Comparison of ENCODE assay signal across 21 cellular contexts in the genomic region with DNA sequence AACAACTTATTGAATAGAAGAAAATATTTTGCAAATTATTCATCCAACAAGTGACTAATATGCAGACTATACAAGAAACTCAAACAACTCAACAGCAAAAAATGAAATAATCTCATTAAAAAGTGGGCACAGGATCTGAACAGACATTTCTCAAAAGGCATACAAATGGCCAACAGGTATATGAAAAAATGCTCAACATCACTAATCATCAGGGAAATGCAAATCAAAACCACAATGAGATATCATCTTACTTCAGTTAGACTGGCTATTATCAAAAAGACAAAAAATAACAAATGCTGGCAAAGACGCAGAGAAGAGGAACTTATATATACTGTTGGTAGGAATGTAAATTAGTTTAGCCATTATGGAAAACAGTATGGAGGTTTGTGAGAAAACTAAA. TPM values are rescaled to one million over a fixed set of nuclear protein-coding genes. Genes with fewer than 3 reads are reported as not detected.
DNase-seq lines count a peak whose midpoint lies in the region; ATAC-seq, FAIRE-seq and TF ChIP-seq lines count a peak whose summit lies in the region.
"Had no signal": no experiment of that assay in that cellular context is flagged by ENCODE, and none has a peak within 500 bp of the region (broad histone marks: within the 10 kb centered on the region; RNA-seq: fewer than 3 reads in every experiment).

No MANE protein-coding gene starts in this region.

- peaks cover 7 to 12% of the 10 kb centered on the region in 2 donors for H3K36me3 Mint-ChIP-seq in activated T-cell treated with anti-CD3 and anti-CD28 coated beads, Interleukin-2, amount 50 U/mL, for 72 hours (ENCODE audit: insufficient read depth in 2 of 2)
- peaks cover 7% of the 10 kb centered on the region for H3K36me3 Mint-ChIP-seq in endothelial cell (ENCODE audit: low read depth, unreplicated experiment)
- H3K36me3 Mint-ChIP-seq in progenitor cell of endocrine pancreas (ENCODE audit: insufficient read depth) = peaks cover 9% of the 10 kb centered on the region

- no peak for TF ChIP-seq CTCF in endothelial cell (IDR thresholded peaks at IDR 0.05; ENCODE audit: unreplicated experiment)
- no peak for TF ChIP-seq CTCF in progenitor cell of endocrine pancreas (IDR thresholded peaks at IDR 0.05; ENCODE audit: unreplicated experiment)

- peaks cover 41% of the 10 kb centered on the region for H3K4me1 Mint-ChIP-seq in activated T-cell treated with anti-CD3 and anti-CD28 coated beads, Interleukin-2, amount 50 U/mL, for 72 hours (ENCODE audit: low read depth)
- H3K4me1 Mint-ChIP-seq in endothelial cell (ENCODE audit: unreplicated experiment) = peaks cover 21% of the 10 kb centered on the region
- H3K4me1 Mint-ChIP-seq in progenitor cell of endocrine pancreas (ENCODE audit: low read depth) = peaks cover 37% of the 10 kb centered on the region

- peaks cover 0 to 6% of the 10 kb centered on the region in 2 donors for H3K9me3 Mint-ChIP-seq in activated T-cell treated with anti-CD3 and anti-CD28 coated beads, Interleukin-2, amount 50 U/mL, for 72 hours
- H3K9me3 Mint-ChIP-seq in endothelial cell (ENCODE audit: unreplicated experiment) (no peaks in the 10 kb centered on the region), progenitor cell of endocrine pancreas (ENCODE audit: low read depth) (peaks cover 13% of the 10 kb centered on the region)
- H3K9me3 Mint-ChIP-seq: CD8-positive, alpha-beta memory T cell had no signal

- no peak for ATAC-seq in activated T-cell treated with anti-CD3 and anti-CD28 coated beads, Interleukin-2, amount 50 U/mL, for 72 hours (replicated peaks in 1 of 2)
- ATAC-seq in HG02870 (IDR thresholded peaks at IDR 0.05; ENCODE audit: unreplicated experiment) = no peak
- ATAC-seq: left ventricle myocardium superior had no signal

- POLR2A ChIA-PET in HEK293T (lab: Yijun Ruan, JAX) = no interaction called here

- TF ChIP-seq POLR2A in GM12891 (IDR thresholded peaks at IDR 0.05; ENCODE audit: low read depth, low read length) = no peak

- H3K27me3 Mint-ChIP-seq in activated T-cell treated with anti-CD3 and anti-CD28 coated beads, Interleukin-2, amount 50 U/mL, for 72 hours (ENCODE audit: low read depth) = peaks cover 8% of the 10 kb centered on the region
- H3K27me3 Mint-ChIP-seq in endothelial cell (ENCODE audit: unreplicated experiment) (peaks cover 6% of the 10 kb centered on the region), progenitor cell of endocrine pancreas (no peaks in the 10 kb centered on the region)
- H3K27me3 Mint-ChIP-seq: activated CD4-positive, alpha-beta memory T cell treated with anti-CD3 and anti-CD28 coated beads for 36 hours; CD8-positive, alpha-beta memory T cell had no signal

- FAIRE-seq in GM12891 (lab: Jason Lieb, UNC) = no peak

- H3K27ac Mint-ChIP-seq in activated T-cell treated with anti-CD3 and anti-CD28 coated beads, Interleukin-2, amount 50 U/mL, for 72 hours = peak overlapping the region; percentile 95
- H3K27ac Mint-ChIP-seq in endothelial cell (ENCODE audit: unreplicated experiment) (peak overlapping the region; percentile 88), progenitor cell of endocrine pancreas (peak overlapping the region; percentile 99)
- H3K27ac Mint-ChIP-seq: activated CD4-positive, alpha-beta memory T cell treated with anti-CD3 and anti-CD28 coated beads for 36 hours had no signal

- H3K4me3 Mint-ChIP-seq in activated T-cell treated with anti-CD3 and anti-CD28 coated beads, Interleukin-2, amount 50 U/mL, for 72 hours = no peak overlapping the region
- H3K4me3 Mint-ChIP-seq in endothelial cell (ENCODE audit: unreplicated experiment) = no peak overlapping the region
- peak overlapping the region; percentile 87 for H3K4me3 Mint-ChIP-seq in progenitor cell of endocrine pancreas (ENCODE audit: low read depth)

- CTCF ChIA-PET in HEK293T (lab: Yijun Ruan, JAX) = no interaction called here

- DNase-seq in activated T-cell treated with anti-CD3 and anti-CD28 coated beads, Interleukin-2, amount 50 U/mL, for 72 hours = no peak
- DNase-seq in activated T-cell treated with anti-CD3 and anti-CD28 coated beads, Interleukin-2, amount 50 U/mL, for 48 hours = no peak
- peak; percentile 87 to 90 for DNase-seq in NCI-H526 (lab: John Stamatoyannopoulos, UW)
- DNase-seq in endothelial cell (ENCODE audit: low spot score) = no peak
- DNase-seq in progenitor cell of endocrine pancreas (ENCODE audit: low spot score, unreplicated experiment) = no peak
- DNase-seq in GM12891 (ENCODE audit: insufficient read length, low spot score) = no peak
- DNase-seq in HEK293T (ENCODE audit: extremely low spot score) = no peak
- DNase-seq: activated CD4-positive, alpha-beta memory T cell treated with anti-CD3 and anti-CD28 coated beads for 36 hours; CD8-positive, alpha-beta memory T cell; effector memory CD4-positive, alpha-beta T cell; HCEC 1CT; head of caudate nucleus; left ventricle myocardium superior; NCI-H1417 treated with DMSO at 0.1 percent for 48 hours; stimulated activated CD4-positive, alpha-beta T cell treated with anti-CD3 and anti-CD28 coated beads, Interleukin-4, amount 100 ng/mL, for 1 hour had no signal

TF ChIP-seq in GM12891, 5 proteins besides CTCF, POLR2A, EP300 and RAD21:
- TF ChIP-seq PAX5 (IDR thresholded peaks at IDR 0.05; ENCODE audit: insufficient read depth, low read length, severe bottlenecking) (no peak), SPI1 (IDR thresholded peaks at IDR 0.05; ENCODE audit: low read depth, low read length) (no peak), TAF1 (IDR thresholded peaks at IDR 0.05; ENCODE audit: low read depth, low read length) (no peak), POU2F2 (IDR thresholded peaks at IDR 0.05; ENCODE audit: low read depth, low read length) (no peak), POLR2AphosphoS5 (IDR thresholded peaks at IDR 0.05; ENCODE audit: low read depth, low read length) (no peak)

TF ChIP-seq in HEK293T, 16 proteins besides CTCF, POLR2A, EP300 and RAD21:
- no peak for TF ChIP-seq L3MBTL2 (conservative IDR thresholded peaks at IDR 0.05)
- TF ChIP-seq BHLHE40 (IDR thresholded peaks at IDR 0.05; ENCODE audit: borderline replicate concordance) = no peak
- TF ChIP-seq TARDBP (IDR thresholded peaks at IDR 0.05) = no peak
- TF ChIP-seq FOXM1 (IDR thresholded peaks at IDR 0.05; ENCODE audit: borderline replicate concordance) = no peak
- TF ChIP-seq HDGF (IDR thresholded peaks at IDR 0.05; ENCODE audit: borderline replicate concordance) = no peak
- TF ChIP-seq, protein P1, sequence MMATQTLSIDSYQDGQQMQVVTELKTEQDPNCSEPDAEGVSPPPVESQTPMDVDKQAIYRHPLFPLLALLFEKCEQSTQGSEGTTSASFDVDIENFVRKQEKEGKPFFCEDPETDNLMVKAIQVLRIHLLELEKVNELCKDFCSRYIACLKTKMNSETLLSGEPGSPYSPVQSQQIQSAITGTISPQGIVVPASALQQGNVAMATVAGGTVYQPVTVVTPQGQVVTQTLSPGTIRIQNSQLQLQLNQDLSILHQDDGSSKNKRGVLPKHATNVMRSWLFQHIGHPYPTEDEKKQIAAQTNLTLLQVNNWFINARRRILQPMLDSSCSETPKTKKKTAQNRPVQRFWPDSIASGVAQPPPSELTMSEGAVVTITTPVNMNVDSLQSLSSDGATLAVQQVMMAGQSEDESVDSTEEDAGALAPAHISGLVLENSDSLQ (IDR thresholded peaks at IDR 0.05) = no peak
- TF ChIP-seq SP1 (IDR thresholded peaks at IDR 0.05) = no peak
- no peak for TF ChIP-seq ELF4 (IDR thresholded peaks at IDR 0.05)
- no peak for TF ChIP-seq FOXA1 (IDR thresholded peaks at IDR 0.05)
- TF ChIP-seq LEF1 (IDR thresholded peaks at IDR 0.05; ENCODE audit: borderline replicate concordance) = no peak
- TF ChIP-seq ARNT (IDR thresholded peaks at IDR 0.05) = no peak
- no peak for TF ChIP-seq NFRKB (IDR thresholded peaks at IDR 0.05)
- TF ChIP-seq CTBP1 (IDR thresholded peaks at IDR 0.05; ENCODE audit: borderline replicate concordance) = no peak
- no peak for TF ChIP-seq SUZ12 (IDR thresholded peaks at IDR 0.05)
- TF ChIP-seq FOXK2 (IDR thresholded peaks at IDR 0.05) = no peak
- no peak for TF ChIP-seq ZNF384 (IDR thresholded peaks at IDR 0.05)

RNA-seq across cellular contexts. Expression of a gene that starts 1.8 kb away (rescaled TPM):
- total RNA-seq in activated T-cell treated with anti-CD3 and anti-CD28 coated beads, Interleukin-2, amount 50 U/mL, for 72 hours = 1 to 10 TPM; 5.5 to 6.7 TPM
- total RNA-seq in endothelial cell (ENCODE audit: unreplicated experiment) (29.3 TPM), progenitor cell of endocrine pancreas (22.0 and 22.1 TPM in 2 replicates)
- 5.8 TPM for polyA plus RNA-seq in GM12891 (2012; ENCODE audit: low read depth, missing spikeins)

RNA-seq across cellular contexts. Expression of a gene that starts 25.1 kb away (rescaled TPM):
- not detected for total RNA-seq in activated T-cell treated with anti-CD3 and anti-CD28 coated beads, Interleukin-2, amount 50 U/mL, for 72 hours
- total RNA-seq in endothelial cell (ENCODE audit: unreplicated experiment) (0.15 TPM), progenitor cell of endocrine pancreas (2.4 and 4.2 TPM in 2 replicates)
- not detected for polyA plus RNA-seq in GM12891 (2012; ENCODE audit: low read depth, missing spikeins)
- total RNA-seq: activated CD4-positive, alpha-beta memory T cell treated with anti-CD3 and anti-CD28 coated beads for 36 hours; CD8-positive, alpha-beta memory T cell; HT-29; left ventricle myocardium superior; LHCN-M2; posterior vena cava; urinary bladder had no signal
- polyA plus RNA-seq: AG04450; CD8-positive, alpha-beta memory T cell; urinary bladder had no signal

RNA-seq across cellular contexts. Expression of a gene that starts 33.4 kb away (rescaled TPM):
- total RNA-seq in activated T-cell treated with anti-CD3 and anti-CD28 coated beads, Interleukin-2, amount 50 U/mL, for 72 hours = 1 to 10 TPM; 2.8 to 5.1 TPM
- total RNA-seq in endothelial cell (ENCODE audit: unreplicated experiment) = 2.1 TPM
- total RNA-seq in progenitor cell of endocrine pancreas = 9.6 and 11.0 TPM in 2 replicates
- 1.1 TPM for polyA plus RNA-seq in GM12891 (2012; ENCODE audit: low read depth, missing spikeins)

Comparison
In these comparisons a context has a peak if more than half of its experiments do, and no peak if none do; other contexts are left out.
1. DNase-seq: peak in NCI-H526 (2 of 2); none in activated T-cell treated with anti-CD3 and anti-CD28 coated beads, Interleukin-2, amount 50 U/mL, for 72 hours (0 of 2), activated T-cell treated with anti-CD3 and anti-CD28 coated beads, Interleukin-2, amount 50 U/mL, for 48 hours (0 of 2), endothelial cell (single experiment), progenitor cell of endocrine pancreas (single experiment), GM12891 (single experiment) and HEK293T (single experiment).
2. Peak in every context shown above with its lines, with median percentiles within 50 percentile points of each other: H3K27ac Mint-ChIP-seq.